ENCODE assay signal across 21 cellular contexts in the genomic region with DNA sequence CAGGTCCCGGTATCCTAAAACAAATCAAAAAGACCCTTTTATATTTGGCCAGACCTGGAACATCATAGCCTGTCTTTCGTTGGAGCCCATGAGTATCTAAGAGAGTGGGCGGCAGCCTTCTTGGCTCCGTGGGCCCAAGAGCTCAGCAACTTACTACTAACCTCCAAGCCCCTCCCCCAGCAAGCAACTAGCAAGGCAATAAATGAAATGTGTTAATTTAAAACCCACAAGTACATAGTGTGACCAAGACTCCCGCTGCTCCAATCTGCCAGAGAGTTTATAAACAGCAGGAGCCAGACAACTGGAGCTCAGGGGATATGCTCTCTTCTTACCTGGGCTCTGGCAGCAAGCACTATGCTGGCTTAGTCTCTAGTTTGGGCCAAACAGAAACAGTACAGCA. TPM values are rescaled to one million over a fixed set of nuclear protein-coding genes. Genes with fewer than 3 reads are reported as not detected.
DNase-seq lines count a peak whose midpoint lies in the region; ATAC-seq and TF ChIP-seq lines count a peak whose summit lies in the region.
"Had no signal": no experiment of that assay in that cellular context is flagged by ENCODE, and none has a peak within 500 bp of the region (broad histone marks: within the 10 kb centered on the region; RNA-seq: fewer than 3 reads in every experiment).

No MANE protein-coding gene starts in this region.

- DNase-seq in NCI-H2107 treated with DMSO at 0.1 percent for 48 hours (lab: John Stamatoyannopoulos, UW; ENCODE audit: unreplicated experiment) (peak; percentile 14), NCI-H2107 (lab: John Stamatoyannopoulos, UW) (no peak), DMS 273 treated with DMSO at 0.1 percent for 48 hours (lab: John Stamatoyannopoulos, UW) (peak; percentile 55), WTC11 (ENCODE audit: low spot score) (no peak), neural crest cell (ENCODE audit: low read depth, low spot score) (no peak), globus pallidus (ENCODE audit: low spot score) (no peak), HT-29 (ENCODE audit: low spot score) (no peak)
- DNase-seq: activated CD4-positive, CD25-positive, alpha-beta regulatory T cell treated with anti-CD3 and anti-CD28 coated beads, Interleukin-2, amount 50 U/mL, for 72 hours; activated effector memory CD4-positive, alpha-beta T cell treated with Interleukin-2 at 50 U/mL for 16 hours; central memory CD4-positive, alpha-beta T cell; DMS53; HCEC 1CT; left lung; midbrain; NCI-H1436 treated with DMSO at 0.1 percent for 48 hours; NCI-H345; NK-92 treated with Interleukin-12 subunit alpha and Interleukin-12 subunit beta, amount 100 ng/mL, for 24 hours; T1000; tibial artery had no signal

- peaks cover 35% of the 10 kb centered on the region for H3K4me1 Mint-ChIP-seq in WTC11
- H3K4me1 Mint-ChIP-seq in neural crest cell: peaks cover 39% of the 10 kb centered on the region

- POLR2A ChIA-PET in WTC11 (lab: Charles Lee): no interaction called here

- ATAC-seq in WTC11 (no peak), HG02938 (IDR thresholded peaks at IDR 0.05; ENCODE audit: unreplicated experiment) (no peak)
- ATAC-seq: esophagus mucosa, left lung had no signal

- no peak overlapping the region for H3K4me3 Mint-ChIP-seq in WTC11
- H3K4me3 Mint-ChIP-seq in neural crest cell: no peak overlapping the region

- H3K27me3 Mint-ChIP-seq in WTC11 (ENCODE audit: low read depth): no peaks in the 10 kb centered on the region
- no peaks in the 10 kb centered on the region for H3K27me3 Mint-ChIP-seq in neural crest cell (ENCODE audit: low read depth)

- TF ChIP-seq CTCF in WTC11 (IDR thresholded peaks at IDR 0.05): no peak
- TF ChIP-seq CTCF in neural crest cell (conservative IDR thresholded peaks at IDR 0.05): no peak

- H3K27ac Mint-ChIP-seq in WTC11: peak overlapping the region; percentile 40
- H3K27ac Mint-ChIP-seq in neural crest cell (ENCODE audit: unreplicated experiment): peak overlapping the region; percentile 65

- H3K36me3 Mint-ChIP-seq in WTC11 (peaks cover 10% of the 10 kb centered on the region), neural crest cell (ENCODE audit: low read depth) (peaks cover 3% of the 10 kb centered on the region)

- no peaks in the 10 kb centered on the region for H3K9me3 Mint-ChIP-seq in WTC11
- H3K9me3 Mint-ChIP-seq in neural crest cell: no peaks in the 10 kb centered on the region

- CTCF ChIA-PET in WTC11 (lab: Charles Lee): interaction anchor here (0.6 to 4.1 kb wide), 4 partner anchors 18 to 314 kb away, joined by 3 to 44 read pairs (median 4); no protein-coding TSS in a partner anchor

TF ChIP-seq in WTC11, 78 proteins besides CTCF, POLR2A, EP300 and RAD21:
- TF ChIP-seq ZNF219 (CRISPR knock-in tag; IDR thresholded peaks at IDR 0.05; ENCODE audit: borderline replicate concordance) (no peak), MAX (CRISPR knock-in tag; IDR thresholded peaks at IDR 0.05) (no peak), SP1 (CRISPR knock-in tag; conservative IDR thresholded peaks at IDR 0.05) (no peak), ZNF512 (CRISPR knock-in tag; IDR thresholded peaks at IDR 0.05; ENCODE audit: borderline replicate concordance) (no peak), GABPB1 (CRISPR knock-in tag; IDR thresholded peaks at IDR 0.05) (no peak), FOXJ3 (CRISPR knock-in tag; IDR thresholded peaks at IDR 0.05; ENCODE audit: borderline replicate concordance) (no peak), ZNF671 (CRISPR knock-in tag; IDR thresholded peaks at IDR 0.05) (no peak)
- TF ChIP-seq, protein P1, sequence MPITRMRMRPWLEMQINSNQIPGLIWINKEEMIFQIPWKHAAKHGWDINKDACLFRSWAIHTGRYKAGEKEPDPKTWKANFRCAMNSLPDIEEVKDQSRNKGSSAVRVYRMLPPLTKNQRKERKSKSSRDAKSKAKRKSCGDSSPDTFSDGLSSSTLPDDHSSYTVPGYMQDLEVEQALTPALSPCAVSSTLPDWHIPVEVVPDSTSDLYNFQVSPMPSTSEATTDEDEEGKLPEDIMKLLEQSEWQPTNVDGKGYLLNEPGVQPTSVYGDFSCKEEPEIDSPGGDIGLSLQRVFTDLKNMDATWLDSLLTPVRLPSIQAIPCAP (CRISPR knock-in tag; IDR thresholded peaks at IDR 0.05): no peak
- TF ChIP-seq, protein P2, sequence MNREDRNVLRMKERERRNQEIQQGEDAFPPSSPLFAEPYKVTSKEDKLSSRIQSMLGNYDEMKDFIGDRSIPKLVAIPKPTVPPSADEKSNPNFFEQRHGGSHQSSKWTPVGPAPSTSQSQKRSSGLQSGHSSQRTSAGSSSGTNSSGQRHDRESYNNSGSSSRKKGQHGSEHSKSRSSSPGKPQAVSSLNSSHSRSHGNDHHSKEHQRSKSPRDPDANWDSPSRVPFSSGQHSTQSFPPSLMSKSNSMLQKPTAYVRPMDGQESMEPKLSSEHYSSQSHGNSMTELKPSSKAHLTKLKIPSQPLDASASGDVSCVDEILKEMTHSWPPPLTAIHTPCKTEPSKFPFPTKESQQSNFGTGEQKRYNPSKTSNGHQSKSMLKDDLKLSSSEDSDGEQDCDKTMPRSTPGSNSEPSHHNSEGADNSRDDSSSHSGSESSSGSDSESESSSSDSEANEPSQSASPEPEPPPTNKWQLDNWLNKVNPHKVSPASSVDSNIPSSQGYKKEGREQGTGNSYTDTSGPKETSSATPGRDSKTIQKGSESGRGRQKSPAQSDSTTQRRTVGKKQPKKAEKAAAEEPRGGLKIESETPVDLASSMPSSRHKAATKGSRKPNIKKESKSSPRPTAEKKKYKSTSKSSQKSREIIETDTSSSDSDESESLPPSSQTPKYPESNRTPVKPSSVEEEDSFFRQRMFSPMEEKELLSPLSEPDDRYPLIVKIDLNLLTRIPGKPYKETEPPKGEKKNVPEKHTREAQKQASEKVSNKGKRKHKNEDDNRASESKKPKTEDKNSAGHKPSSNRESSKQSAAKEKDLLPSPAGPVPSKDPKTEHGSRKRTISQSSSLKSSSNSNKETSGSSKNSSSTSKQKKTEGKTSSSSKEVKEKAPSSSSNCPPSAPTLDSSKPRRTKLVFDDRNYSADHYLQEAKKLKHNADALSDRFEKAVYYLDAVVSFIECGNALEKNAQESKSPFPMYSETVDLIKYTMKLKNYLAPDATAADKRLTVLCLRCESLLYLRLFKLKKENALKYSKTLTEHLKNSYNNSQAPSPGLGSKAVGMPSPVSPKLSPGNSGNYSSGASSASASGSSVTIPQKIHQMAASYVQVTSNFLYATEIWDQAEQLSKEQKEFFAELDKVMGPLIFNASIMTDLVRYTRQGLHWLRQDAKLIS (CRISPR knock-in tag; IDR thresholded peaks at IDR 0.05; ENCODE audit: borderline replicate concordance): no peak
- TF ChIP-seq, protein P3, sequence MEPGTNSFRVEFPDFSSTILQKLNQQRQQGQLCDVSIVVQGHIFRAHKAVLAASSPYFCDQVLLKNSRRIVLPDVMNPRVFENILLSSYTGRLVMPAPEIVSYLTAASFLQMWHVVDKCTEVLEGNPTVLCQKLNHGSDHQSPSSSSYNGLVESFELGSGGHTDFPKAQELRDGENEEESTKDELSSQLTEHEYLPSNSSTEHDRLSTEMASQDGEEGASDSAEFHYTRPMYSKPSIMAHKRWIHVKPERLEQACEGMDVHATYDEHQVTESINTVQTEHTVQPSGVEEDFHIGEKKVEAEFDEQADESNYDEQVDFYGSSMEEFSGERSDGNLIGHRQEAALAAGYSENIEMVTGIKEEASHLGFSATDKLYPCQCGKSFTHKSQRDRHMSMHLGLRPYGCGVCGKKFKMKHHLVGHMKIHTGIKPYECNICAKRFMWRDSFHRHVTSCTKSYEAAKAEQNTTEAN (CRISPR knock-in tag; IDR thresholded peaks at IDR 0.05): no peak

RNA-seq across cellular contexts. Expression of gene CYP2D6, which starts 40.8 kb away (rescaled TPM):
- total RNA-seq in WTC11 (2021) (1.4 to 1.7 TPM (median 1.6 TPM) in 3 replicates), neural crest cell (3.5 and 3.7 TPM in 2 replicates)
- 2.6 and 2.8 TPM in 2 replicates for total RNA-seq in HT-29 (2014; rRNA removed; shearing (Covaris generic))

Comparison
In these comparisons a context has a peak if more than half of its experiments do, and no peak if none do; other contexts are left out.
1. DNase-seq: peak in NCI-H2107 treated with DMSO at 0.1 percent for 48 hours (single experiment) and DMS 273 treated with DMSO at 0.1 percent for 48 hours (single experiment); none in NCI-H2107 (single experiment), WTC11 (single experiment), neural crest cell (single experiment), globus pallidus (single experiment) and HT-29 (single experiment).